Comparison of ENCODE assay signal across 1 cellular context in the genomic region with DNA sequence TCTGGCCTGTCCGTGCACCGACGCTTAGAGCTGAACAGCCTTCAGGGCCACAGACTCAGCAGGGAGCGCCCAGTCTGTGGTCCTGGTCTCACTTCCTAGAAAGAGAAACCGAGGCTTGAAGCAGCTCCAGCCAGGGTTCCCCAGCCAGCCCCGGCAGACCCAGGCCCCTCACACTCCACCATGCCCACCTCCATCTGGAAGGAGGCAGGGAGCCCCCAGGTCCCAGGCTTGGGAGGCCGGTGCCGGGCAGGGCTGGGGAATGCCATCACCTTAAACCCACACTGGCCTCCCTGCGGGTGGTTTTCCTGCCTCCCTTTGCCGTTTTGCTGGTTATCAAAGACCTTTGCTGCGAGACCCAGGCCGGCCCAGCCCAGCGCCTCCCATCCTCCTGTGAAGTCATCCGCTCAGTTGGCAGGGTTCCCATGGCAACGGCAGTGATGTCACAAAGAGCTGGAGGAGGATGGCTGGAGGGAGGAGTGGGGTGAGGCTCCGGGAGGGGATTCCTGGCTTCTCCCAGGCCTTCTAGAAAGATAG.
A peak's percentile ranks its signal among the peaks of the same experiment; 100 is the strongest.
TF ChIP-seq lines count a peak whose summit lies in the region.

No MANE protein-coding gene starts in this region.

TF ChIP-seq in H1, 55 proteins besides CTCF, POLR2A, EP300 and RAD21:
- TF ChIP-seq CTBP2 (IDR thresholded peaks at IDR 0.05; ENCODE audit: borderline replicate concordance, insufficient read depth, insufficient read length, low read length) (no peak), JUND (IDR thresholded peaks at IDR 0.05; ENCODE audit: low read length) (peak; percentile 38; the same call in 1 of the 2 replicates), CREB1 (IDR thresholded peaks at IDR 0.05) (peak; percentile 78), RBBP5 (IDR thresholded peaks at IDR 0.05; ENCODE audit: borderline replicate concordance, low read depth, low read length) (0 out of 2 replicates have a peak, but pooled peaks have one; percentile 37)
